ENCODE assay signal across 1 cellular context in genomic region chr3:355622-356021, GRCh38.
TF ChIP-seq lines count a peak whose summit lies in the region.

No MANE protein-coding gene starts in this region.

TF ChIP-seq in HepG2, 621 proteins besides CTCF, POLR2A, EP300 and RAD21 (continued from another document):
- TF ChIP-seq ZNF280D (CRISPR knock-in tag; IDR thresholded peaks at IDR 0.05) = no peak
- no peak for TF ChIP-seq XRCC5 (optimal IDR thresholded peaks at IDR 0.05; ENCODE audit: low read length)
- no peak for TF ChIP-seq KLF16 (CRISPR knock-in tag; IDR thresholded peaks at IDR 0.05)
- no peak for TF ChIP-seq ZNF713 (CRISPR knock-in tag; IDR thresholded peaks at IDR 0.05)
- no peak for TF ChIP-seq NONO (IDR thresholded peaks at IDR 0.05)
- no peak for TF ChIP-seq NONO (CRISPR knock-in tag; conservative IDR thresholded peaks at IDR 0.05)
- no peak for TF ChIP-seq ZMYM4 (CRISPR knock-in tag; IDR thresholded peaks at IDR 0.05)
- no peak for TF ChIP-seq ZNF30 (CRISPR knock-in tag; IDR thresholded peaks at IDR 0.05)
TF ChIP-seq in HepG2: peak in this region for 0.
